ENCODE assay signal across 19 cellular contexts in genomic region chr9:16150501-16150900, GRCh38.
DNase-seq lines count a peak whose midpoint lies in the region; ATAC-seq lines count a peak whose summit lies in the region.
"Had no signal": no experiment of that assay in that cellular context is flagged by ENCODE, and none has a peak within 500 bp of the region (broad histone marks: within the 10 kb centered on the region; RNA-seq: fewer than 3 reads in every experiment).

No MANE protein-coding gene starts in this region.

- no peak overlapping the region for H3K27ac ChIP-seq in epithelial cell of prostate
- no peak overlapping the region for H3K27ac ChIP-seq in Karpas-422 (ENCODE audit: low read length)
- H3K27ac ChIP-seq: thyroid gland had no signal

- no peak overlapping the region for H3K4me3 ChIP-seq in Karpas-422 (ENCODE audit: low read length)
- H3K4me3 ChIP-seq: thyroid gland had no signal

- H3K36me3 ChIP-seq in Karpas-422 (ENCODE audit: insufficient read depth, low read length): no peaks in the 10 kb centered on the region
- H3K36me3 ChIP-seq: thyroid gland had no signal

- no peak overlapping the region for H3K4me2 ChIP-seq in Karpas-422 (ENCODE audit: low read depth, low read length, poor library complexity, severe bottlenecking)

- DNase-seq in SK-N-DZ (ENCODE audit: low spot score) (peak; percentile 96), epithelial cell of prostate (ENCODE audit: low read depth, low spot score) (peak; percentile 34), kidney tubule cell (ENCODE audit: low spot score) (peak; percentile 3), renal cortical epithelial cell (ENCODE audit: low read depth) (peak; percentile 31), T-helper 17 cell (no peak), Karpas-422 (no peak)
- DNase-seq in activated CD4-positive, alpha-beta T cell treated with anti-CD3 and anti-CD28 coated beads, Interleukin-2, amount 10 ng/mL, durations not matched to agents 7 days and 5 days: no peak
- no peak for DNase-seq in activated CD4-positive, alpha-beta T cell treated with anti-CD3 and anti-CD28 coated beads for 36 hours
- DNase-seq: activated CD4-positive, alpha-beta T cell treated with anti-CD3 and anti-CD28 coated beads for 1 hour; activated naive CD8-positive, alpha-beta T cell treated with anti-CD3 and anti-CD28 coated beads, Interleukin-2, amount 10 ng/mL, durations not matched to agents 7 days and 5 days; CD8-positive, alpha-beta memory T cell; dermis blood vessel endothelial cell; HCEC 1CT; immature natural killer cell; NCI-H187 treated with DMSO at 0.1 percent for 48 hours; stimulated activated CD4-positive, alpha-beta T cell treated with anti-CD3 and anti-CD28 coated beads, Interleukin-15, amount 100 ng/mL, for 24 hours; thyroid gland had no signal

- H3K9me3 ChIP-seq in T-helper 17 cell (ENCODE audit: control insufficient read depth, low read length, poor library complexity, severe bottlenecking) (no peaks in the 10 kb centered on the region), Karpas-422 (ENCODE audit: low read length) (no peaks in the 10 kb centered on the region)
- H3K9me3 ChIP-seq: thyroid gland had no signal

- no peaks in the 10 kb centered on the region for H3K9me2 ChIP-seq in Karpas-422 (replicated peaks; ENCODE audit: insufficient read depth, low read length)

- POLR2A ChIA-PET in activated CD4-positive, alpha-beta T cell treated with anti-CD3 and anti-CD28 coated beads, Interleukin-2, amount 10 ng/mL, durations not matched to agents 7 days and 5 days (lab: Charles Lee): no interaction called here
- POLR2A ChIA-PET in activated CD4-positive, alpha-beta T cell treated with anti-CD3 and anti-CD28 coated beads for 36 hours (lab: Charles Lee): no interaction called here

- no peak overlapping the region for H3K4me3 Mint-ChIP-seq in T-helper 17 cell
- H3K4me3 Mint-ChIP-seq in activated CD4-positive, alpha-beta T cell treated with anti-CD3 and anti-CD28 coated beads, Interleukin-2, amount 10 ng/mL, durations not matched to agents 7 days and 5 days: no peak overlapping the region
- H3K4me3 Mint-ChIP-seq in activated CD4-positive, alpha-beta T cell treated with anti-CD3 and anti-CD28 coated beads for 36 hours: no peak overlapping the region
- H3K4me3 Mint-ChIP-seq: activated naive CD8-positive, alpha-beta T cell treated with anti-CD3 and anti-CD28 coated beads, Interleukin-2, amount 10 ng/mL, durations not matched to agents 7 days and 5 days; activated T-helper 1 cell treated with anti-CD3 and anti-CD28 coated beads, Interleukin-12 subunit alpha, Interleukin-12 subunit beta, Interleukin-2, Interleukin-4 antibody, amounts not matched to agents 30 ng/mL and 10 ng/mL and 1 ng/mL, durations not matched to agents 14 hours and 24 hours and 36 hours; CD8-positive, alpha-beta memory T cell; immature natural killer cell; memory B cell had no signal

- ATAC-seq in T-helper 17 cell: no peak
- no peak for ATAC-seq in activated CD4-positive, alpha-beta T cell treated with anti-CD3 and anti-CD28 coated beads for 36 hours

- H3K27me3 ChIP-seq in Karpas-422 (ENCODE audit: low read length): no peaks in the 10 kb centered on the region
- H3K27me3 ChIP-seq: thyroid gland had no signal

- no peaks in the 10 kb centered on the region for H4K20me1 ChIP-seq in Karpas-422 (ENCODE audit: insufficient read depth, low read depth, low read length)

- H3K36me3 Mint-ChIP-seq in T-helper 17 cell (ENCODE audit: low read depth): no peaks in the 10 kb centered on the region
- H3K36me3 Mint-ChIP-seq in activated CD4-positive, alpha-beta T cell treated with anti-CD3 and anti-CD28 coated beads, Interleukin-2, amount 10 ng/mL, durations not matched to agents 7 days and 5 days (ENCODE audit: low read depth): no peaks in the 10 kb centered on the region
- H3K36me3 Mint-ChIP-seq in activated CD4-positive, alpha-beta T cell treated with anti-CD3 and anti-CD28 coated beads for 36 hours (ENCODE audit: low read depth): no peaks in the 10 kb centered on the region
- H3K36me3 Mint-ChIP-seq: activated naive CD8-positive, alpha-beta T cell treated with anti-CD3 and anti-CD28 coated beads, Interleukin-2, amount 10 ng/mL, durations not matched to agents 7 days and 5 days; CD8-positive, alpha-beta memory T cell; immature natural killer cell; memory B cell had no signal

- no peaks in the 10 kb centered on the region for H3K4me1 ChIP-seq in Karpas-422 (ENCODE audit: low read length)

- no peaks in the 10 kb centered on the region for H3K79me2 ChIP-seq in Karpas-422 (ENCODE audit: low read length)

- H3K4me1 Mint-ChIP-seq in T-helper 17 cell: peaks cover 2% of the 10 kb centered on the region
- H3K4me1 Mint-ChIP-seq in activated CD4-positive, alpha-beta T cell treated with anti-CD3 and anti-CD28 coated beads, Interleukin-2, amount 10 ng/mL, durations not matched to agents 7 days and 5 days: peaks cover 6% of the 10 kb centered on the region
- H3K4me1 Mint-ChIP-seq in activated CD4-positive, alpha-beta T cell treated with anti-CD3 and anti-CD28 coated beads for 36 hours: peaks cover 10% of the 10 kb centered on the region
- H3K4me1 Mint-ChIP-seq: memory B cell had no signal

- no peak overlapping the region for H2AFZ ChIP-seq in Karpas-422 (ENCODE audit: low read length)

- H3K9me3 Mint-ChIP-seq in activated CD4-positive, alpha-beta T cell treated with anti-CD3 and anti-CD28 coated beads, Interleukin-2, amount 10 ng/mL, durations not matched to agents 7 days and 5 days: no peaks in the 10 kb centered on the region
- peaks cover 3% of the 10 kb centered on the region for H3K9me3 Mint-ChIP-seq in activated CD4-positive, alpha-beta T cell treated with anti-CD3 and anti-CD28 coated beads for 36 hours (ENCODE audit: low read depth)
- H3K9me3 Mint-ChIP-seq: activated naive CD8-positive, alpha-beta T cell treated with anti-CD3 and anti-CD28 coated beads, Interleukin-2, amount 10 ng/mL, durations not matched to agents 7 days and 5 days; activated T-helper 1 cell treated with anti-CD3 and anti-CD28 coated beads, Interleukin-12 subunit alpha, Interleukin-12 subunit beta, Interleukin-2, Interleukin-4 antibody, amounts not matched to agents 30 ng/mL and 10 ng/mL and 1 ng/mL, durations not matched to agents 14 hours and 24 hours and 36 hours had no signal

- CTCF ChIA-PET in activated CD4-positive, alpha-beta T cell treated with anti-CD3 and anti-CD28 coated beads, Interleukin-2, amount 10 ng/mL, durations not matched to agents 7 days and 5 days (lab: Charles Lee): no interaction called here
- CTCF ChIA-PET in activated CD4-positive, alpha-beta T cell treated with anti-CD3 and anti-CD28 coated beads for 36 hours (lab: Charles Lee): interaction anchor here (1.4 kb wide), 1 partner anchor 23 kb away, joined by 3 read pairs; no protein-coding TSS in a partner anchor

- intact Hi-C loops in activated CD4-positive, alpha-beta T cell treated with anti-CD3 and anti-CD28 coated beads for 36 hours (cut with DNase I, micrococcal nuclease): loop anchor here in 1 of 2 experiments (5.0 kb wide), 1 partner anchor 88 kb away; no protein-coding TSS in a partner anchor

- no peak overlapping the region for H3K27ac Mint-ChIP-seq in T-helper 17 cell
- H3K27ac Mint-ChIP-seq in activated CD4-positive, alpha-beta T cell treated with anti-CD3 and anti-CD28 coated beads, Interleukin-2, amount 10 ng/mL, durations not matched to agents 7 days and 5 days: no peak overlapping the region
- no peak overlapping the region for H3K27ac Mint-ChIP-seq in activated CD4-positive, alpha-beta T cell treated with anti-CD3 and anti-CD28 coated beads for 36 hours
- H3K27ac Mint-ChIP-seq: activated naive CD8-positive, alpha-beta T cell treated with anti-CD3 and anti-CD28 coated beads, Interleukin-2, amount 10 ng/mL, durations not matched to agents 7 days and 5 days; activated T-helper 1 cell treated with anti-CD3 and anti-CD28 coated beads, Interleukin-12 subunit alpha, Interleukin-12 subunit beta, Interleukin-2, Interleukin-4 antibody, amounts not matched to agents 30 ng/mL and 10 ng/mL and 1 ng/mL, durations not matched to agents 14 hours and 24 hours and 36 hours; CD8-positive, alpha-beta memory T cell; immature natural killer cell; memory B cell had no signal

- peaks cover 5% of the 10 kb centered on the region for H3K27me3 Mint-ChIP-seq in T-helper 17 cell
- H3K27me3 Mint-ChIP-seq in activated CD4-positive, alpha-beta T cell treated with anti-CD3 and anti-CD28 coated beads, Interleukin-2, amount 10 ng/mL, durations not matched to agents 7 days and 5 days: peaks cover 6% of the 10 kb centered on the region
- peaks cover 8% of the 10 kb centered on the region for H3K27me3 Mint-ChIP-seq in activated CD4-positive, alpha-beta T cell treated with anti-CD3 and anti-CD28 coated beads for 36 hours

- H3K9ac ChIP-seq in Karpas-422 (ENCODE audit: low read length): no peak overlapping the region

Comparison
In these comparisons a context has a peak if more than half of its experiments do, and no peak if none do; other contexts are left out.
1. DNase-seq: peak in SK-N-DZ (single experiment), epithelial cell of prostate (single experiment), kidney tubule cell (single experiment) and renal cortical epithelial cell (single experiment); none in T-helper 17 cell (0 of 3), activated CD4-positive, alpha-beta T cell treated with anti-CD3 and anti-CD28 coated beads, Interleukin-2, amount 10 ng/mL, durations not matched to agents 7 days and 5 days (single experiment), Karpas-422 (single experiment) and activated CD4-positive, alpha-beta T cell treated with anti-CD3 and anti-CD28 coated beads for 36 hours (single experiment).